ENCODE assay signal across 1 cellular context in genomic region chr19:21603431-21604153, GRCh38.
A peak's percentile ranks its signal among the peaks of the same experiment; 100 is the strongest.
TF ChIP-seq lines count a peak whose summit lies in the region.

No MANE protein-coding gene starts in this region.

TF ChIP-seq in K562, 482 proteins besides CTCF, POLR2A, EP300 and RAD21 (continued from another document and continues in another):
- TF ChIP-seq, protein P1, sequence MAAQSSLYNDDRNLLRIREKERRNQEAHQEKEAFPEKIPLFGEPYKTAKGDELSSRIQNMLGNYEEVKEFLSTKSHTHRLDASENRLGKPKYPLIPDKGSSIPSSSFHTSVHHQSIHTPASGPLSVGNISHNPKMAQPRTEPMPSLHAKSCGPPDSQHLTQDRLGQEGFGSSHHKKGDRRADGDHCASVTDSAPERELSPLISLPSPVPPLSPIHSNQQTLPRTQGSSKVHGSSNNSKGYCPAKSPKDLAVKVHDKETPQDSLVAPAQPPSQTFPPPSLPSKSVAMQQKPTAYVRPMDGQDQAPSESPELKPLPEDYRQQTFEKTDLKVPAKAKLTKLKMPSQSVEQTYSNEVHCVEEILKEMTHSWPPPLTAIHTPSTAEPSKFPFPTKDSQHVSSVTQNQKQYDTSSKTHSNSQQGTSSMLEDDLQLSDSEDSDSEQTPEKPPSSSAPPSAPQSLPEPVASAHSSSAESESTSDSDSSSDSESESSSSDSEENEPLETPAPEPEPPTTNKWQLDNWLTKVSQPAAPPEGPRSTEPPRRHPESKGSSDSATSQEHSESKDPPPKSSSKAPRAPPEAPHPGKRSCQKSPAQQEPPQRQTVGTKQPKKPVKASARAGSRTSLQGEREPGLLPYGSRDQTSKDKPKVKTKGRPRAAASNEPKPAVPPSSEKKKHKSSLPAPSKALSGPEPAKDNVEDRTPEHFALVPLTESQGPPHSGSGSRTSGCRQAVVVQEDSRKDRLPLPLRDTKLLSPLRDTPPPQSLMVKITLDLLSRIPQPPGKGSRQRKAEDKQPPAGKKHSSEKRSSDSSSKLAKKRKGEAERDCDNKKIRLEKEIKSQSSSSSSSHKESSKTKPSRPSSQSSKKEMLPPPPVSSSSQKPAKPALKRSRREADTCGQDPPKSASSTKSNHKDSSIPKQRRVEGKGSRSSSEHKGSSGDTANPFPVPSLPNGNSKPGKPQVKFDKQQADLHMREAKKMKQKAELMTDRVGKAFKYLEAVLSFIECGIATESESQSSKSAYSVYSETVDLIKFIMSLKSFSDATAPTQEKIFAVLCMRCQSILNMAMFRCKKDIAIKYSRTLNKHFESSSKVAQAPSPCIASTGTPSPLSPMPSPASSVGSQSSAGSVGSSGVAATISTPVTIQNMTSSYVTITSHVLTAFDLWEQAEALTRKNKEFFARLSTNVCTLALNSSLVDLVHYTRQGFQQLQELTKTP (IDR thresholded peaks at IDR 0.05; ENCODE audit: low read depth in 1 of 2, partially characterized antibody in 2 of 2), result peak; percentile 13 to 49
- TF ChIP-seq, protein P2, sequence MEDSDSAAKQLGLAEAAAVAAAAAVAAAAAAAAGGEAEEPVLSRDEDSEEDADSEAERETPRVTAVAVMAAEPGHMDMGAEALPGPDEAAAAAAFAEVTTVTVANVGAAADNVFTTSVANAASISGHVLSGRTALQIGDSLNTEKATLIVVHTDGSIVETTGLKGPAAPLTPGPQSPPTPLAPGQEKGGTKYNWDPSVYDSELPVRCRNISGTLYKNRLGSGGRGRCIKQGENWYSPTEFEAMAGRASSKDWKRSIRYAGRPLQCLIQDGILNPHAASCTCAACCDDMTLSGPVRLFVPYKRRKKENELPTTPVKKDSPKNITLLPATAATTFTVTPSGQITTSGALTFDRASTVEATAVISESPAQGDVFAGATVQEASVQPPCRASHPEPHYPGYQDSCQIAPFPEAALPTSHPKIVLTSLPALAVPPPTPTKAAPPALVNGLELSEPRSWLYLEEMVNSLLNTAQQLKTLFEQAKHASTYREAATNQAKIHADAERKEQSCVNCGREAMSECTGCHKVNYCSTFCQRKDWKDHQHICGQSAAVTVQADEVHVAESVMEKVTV (CRISPR knock-in tag; IDR thresholded peaks at IDR 0.05), result 0 out of 2 replicates have a peak, but pooled peaks have one; percentile 18
- TF ChIP-seq MAZ (CRISPR knock-in tag; conservative IDR thresholded peaks at IDR 0.05 in 1 of 2, IDR thresholded peaks at IDR 0.05 in 1 of 2) (0 out of 4 replicates have a peak, but pooled peaks of 1 of the 2 experiments have one; percentile 28), SP1 (CRISPR knock-in tag; IDR thresholded peaks at IDR 0.05) (no peak), E2F5 (CRISPR knock-in tag; IDR thresholded peaks at IDR 0.05) (no peak), ZNF324 (CRISPR knock-in tag; IDR thresholded peaks at IDR 0.05) (peak; percentile 35; the same call in 1 of the 2 replicates), HCFC1 (IDR thresholded peaks at IDR 0.05; ENCODE audit: low read depth, low read length) (no peak), CBX3 (IDR thresholded peaks at IDR 0.05; ENCODE audit: borderline replicate concordance in 1 of 2, low read length in 2 of 2) (peak in 1 of 2 experiments; percentile 32; a peak in 1 of 3 replicates), MTF1 (CRISPR knock-in tag; IDR thresholded peaks at IDR 0.05; ENCODE audit: borderline replicate concordance) (0 out of 2 replicates have a peak, but pooled peaks have one; percentile 10), FUS (optimal IDR thresholded peaks at IDR 0.05; ENCODE audit: low read depth, low read length) (no peak), PCBP1 (IDR thresholded peaks at IDR 0.05; ENCODE audit: low read depth, low read length, poor library complexity, severe bottlenecking) (no peak), MTA3 (IDR thresholded peaks at IDR 0.05; ENCODE audit: borderline replicate concordance) (peak; percentile 37; the same call in 1 of the 2 replicates), RREB1 (CRISPR knock-in tag; IDR thresholded peaks at IDR 0.05) (peak; percentile 35; the same call in 1 of the 2 replicates), ELF4 (CRISPR knock-in tag; IDR thresholded peaks at IDR 0.05) (peak; percentile 72), ASH1L (IDR thresholded peaks at IDR 0.05; ENCODE audit: borderline replicate concordance, low read depth, partially characterized antibody) (no peak), ZNF133 (CRISPR knock-in tag; IDR thresholded peaks at IDR 0.05) (0 out of 2 replicates have a peak, but pooled peaks have one; percentile 41), ZNF780A (CRISPR knock-in tag; IDR thresholded peaks at IDR 0.05) (no peak), BRD9 (IDR thresholded peaks at IDR 0.05; ENCODE audit: low read depth, partially characterized antibody) (peak; percentile 74), ARID3B (CRISPR knock-in tag; IDR thresholded peaks at IDR 0.05; ENCODE audit: borderline replicate concordance) (0 out of 2 replicates have a peak, but pooled peaks have one; percentile 45), DPF2 (IDR thresholded peaks at IDR 0.05) (no peak), HDAC1 (IDR thresholded peaks at IDR 0.05) (0 out of 4 replicates have a peak, but pooled peaks of 1 of the 2 experiments have one; percentile 17), NR2C1 (IDR thresholded peaks at IDR 0.05) (no peak), NR2C1 (tag; IDR thresholded peaks at IDR 0.05) (peak; percentile 31; the same call in 1 of the 2 replicates), ZNF282 (CRISPR knock-in tag; IDR thresholded peaks at IDR 0.05) (no peak), DNMT1 (IDR thresholded peaks at IDR 0.05) (no peak), ZSCAN32 (CRISPR knock-in tag; IDR thresholded peaks at IDR 0.05) (0 out of 2 replicates have a peak, but pooled peaks have one; percentile 17), ZNF75A (CRISPR knock-in tag; IDR thresholded peaks at IDR 0.05) (no peak; the same call in 1 of the 2 replicates), ZNF699 (CRISPR knock-in tag; IDR thresholded peaks at IDR 0.05; ENCODE audit: insufficient replicate concordance) (no peak), POLR2AphosphoS5 (IDR thresholded peaks at IDR 0.05; ENCODE audit: control insufficient read depth, insufficient read depth, low read depth, low read length) (no peak), ZNF263 (CRISPR knock-in tag; IDR thresholded peaks at IDR 0.05; ENCODE audit: borderline replicate concordance) (no peak), SMAD2 (IDR thresholded peaks at IDR 0.05; ENCODE audit: low read depth, low read length) (no peak), ZNF224 (CRISPR knock-in tag; IDR thresholded peaks at IDR 0.05) (no peak), C11orf30 (IDR thresholded peaks at IDR 0.05; ENCODE audit: low read depth) (no peak), TSHZ1 (CRISPR knock-in tag; IDR thresholded peaks at IDR 0.05) (0 out of 2 replicates have a peak, but pooled peaks have one; percentile 12), BRD4 (IDR thresholded peaks at IDR 0.05) (peak; percentile 55; the same call in 1 of the 2 replicates), ZNF175 (CRISPR knock-in tag; IDR thresholded peaks at IDR 0.05; ENCODE audit: low read depth) (peak; percentile 93), MTA1 (IDR thresholded peaks at IDR 0.05; ENCODE audit: borderline replicate concordance) (no peak), ARID1B (IDR thresholded peaks at IDR 0.05) (0 out of 2 replicates have a peak, but pooled peaks have one; percentile 7), CBFB (CRISPR knock-in tag; IDR thresholded peaks at IDR 0.05) (0 out of 2 replicates have a peak, but pooled peaks have one; percentile 41)
- TF ChIP-seq, protein P3, sequence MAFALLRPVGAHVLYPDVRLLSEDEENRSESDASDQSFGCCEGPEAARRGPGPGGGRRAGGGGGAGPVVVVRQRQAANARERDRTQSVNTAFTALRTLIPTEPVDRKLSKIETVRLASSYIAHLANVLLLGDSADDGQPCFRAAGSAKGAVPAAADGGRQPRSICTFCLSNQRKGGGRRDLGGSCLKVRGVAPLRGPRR (CRISPR knock-in tag; IDR thresholded peaks at IDR 0.05), result peak; percentile 57; the same call in 1 of the 2 replicates
- TF ChIP-seq, protein P4, sequence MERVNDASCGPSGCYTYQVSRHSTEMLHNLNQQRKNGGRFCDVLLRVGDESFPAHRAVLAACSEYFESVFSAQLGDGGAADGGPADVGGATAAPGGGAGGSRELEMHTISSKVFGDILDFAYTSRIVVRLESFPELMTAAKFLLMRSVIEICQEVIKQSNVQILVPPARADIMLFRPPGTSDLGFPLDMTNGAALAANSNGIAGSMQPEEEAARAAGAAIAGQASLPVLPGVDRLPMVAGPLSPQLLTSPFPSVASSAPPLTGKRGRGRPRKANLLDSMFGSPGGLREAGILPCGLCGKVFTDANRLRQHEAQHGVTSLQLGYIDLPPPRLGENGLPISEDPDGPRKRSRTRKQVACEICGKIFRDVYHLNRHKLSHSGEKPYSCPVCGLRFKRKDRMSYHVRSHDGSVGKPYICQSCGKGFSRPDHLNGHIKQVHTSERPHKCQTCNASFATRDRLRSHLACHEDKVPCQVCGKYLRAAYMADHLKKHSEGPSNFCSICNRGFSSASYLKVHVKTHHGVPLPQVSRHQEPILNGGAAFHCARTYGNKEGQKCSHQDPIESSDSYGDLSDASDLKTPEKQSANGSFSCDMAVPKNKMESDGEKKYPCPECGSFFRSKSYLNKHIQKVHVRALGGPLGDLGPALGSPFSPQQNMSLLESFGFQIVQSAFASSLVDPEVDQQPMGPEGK (CRISPR knock-in tag; IDR thresholded peaks at IDR 0.05; ENCODE audit: borderline replicate concordance), result peak; percentile 81; the same call in 1 of the 2 replicates
